Comparison of ENCODE assay signal across 12 cellular contexts in genomic region chr5:176413709-176414191, GRCh38. TPM values are rescaled to one million over a fixed set of nuclear protein-coding genes. Genes with fewer than 3 reads are reported as not detected.
A peak's percentile ranks its signal among the peaks of the same experiment; 100 is the strongest.
DNase-seq lines count a peak whose midpoint lies in the region; ATAC-seq, FAIRE-seq and TF ChIP-seq lines count a peak whose summit lies in the region.
"Had no signal": no experiment of that assay in that cellular context is flagged by ENCODE, and none has a peak within 500 bp of the region (broad histone marks: within the 10 kb centered on the region; RNA-seq: fewer than 3 reads in every experiment).

No MANE protein-coding gene starts in this region.

- H2BK20ac ChIP-seq in IMR-90 (ENCODE audit: low read depth, low read length) = no peak overlapping the region

- no peak for TF ChIP-seq RAD21 in IMR-90 (IDR thresholded peaks at IDR 0.05; ENCODE audit: low read length)

- POLR2A ChIA-PET in IMR-90 (lab: Charles Lee; ENCODE audit: unreplicated experiment) = no interaction called here

- 93% methylated on average over 5 of the region's 7 CpGs; no CpG with 5 or more reads in 1 of the 2 experiments for WGBS in IMR-90 (ENCODE audit: extremely low coverage in 2 of 2, insufficient read length in 1 of 2), 2 experiments

- H3K27me3 ChIP-seq in IMR-90 (ENCODE audit: control insufficient read depth, insufficient read depth, low read length) (no peaks in the 10 kb centered on the region), breast epithelium (no peaks in the 10 kb centered on the region), lower lobe of right lung (ENCODE audit: low read depth) (no peaks in the 10 kb centered on the region), subcutaneous abdominal adipose tissue (ENCODE audit: control insufficient read depth in 5 of 5, insufficient read depth in 4 of 5, low read length in 5 of 5) (no peaks in the 10 kb centered on the region)
- H3K27me3 ChIP-seq: ovary had no signal

- no peak overlapping the region for H2BK5ac ChIP-seq in IMR-90 (ENCODE audit: low read depth, low read length, poor library complexity, severe bottlenecking)

- H3K27ac ChIP-seq in IMR-90 (ENCODE audit: insufficient read depth, low read length) (no peak overlapping the region), breast epithelium (peak overlapping the region; percentile 55 to 96), lower lobe of right lung (peak overlapping the region; percentile 36), subcutaneous abdominal adipose tissue (ENCODE audit: low read depth, low read length) (no peak overlapping the region)

- no peak overlapping the region for H2BK120ac ChIP-seq in IMR-90 (ENCODE audit: low read depth, low read length)

- H4K91ac ChIP-seq in IMR-90 (ENCODE audit: insufficient read depth, low read depth, low read length) = no peak overlapping the region; the same call in 1 of the 2 replicates

- CTCF ChIA-PET in IMR-90 (lab: Yijun Ruan, JAX) = no interaction called here

- no peak overlapping the region for H3K14ac ChIP-seq in IMR-90 (replicated peaks; ENCODE audit: low read depth, low read length)

- H3K36me3 ChIP-seq in IMR-90 (ENCODE audit: control insufficient read depth, insufficient read depth, low read length) (peaks cover 6% of the 10 kb centered on the region), breast epithelium (no peaks in the 10 kb centered on the region), lower lobe of right lung (peaks cover 19% of the 10 kb centered on the region), subcutaneous abdominal adipose tissue (ENCODE audit: control insufficient read depth in 5 of 5, insufficient read depth in 5 of 5, low read length in 5 of 5) (peaks cover 0 to 8% (median 5%) of the 10 kb centered on the region in 5 donors)
- H3K36me3 ChIP-seq: ovary had no signal

- no peak overlapping the region for H4K8ac ChIP-seq in IMR-90 (ENCODE audit: low read depth in 2 of 2, low read length in 2 of 2)

- DNase-seq in IMR-90 (no peak), breast epithelium (ENCODE audit: low spot score in 2 of 2) (no peak), lower lobe of right lung (no peak), G401 (ENCODE audit: low spot score) (no peak), NK-92 (lab: John Stamatoyannopoulos, UW; ENCODE audit: unreplicated experiment) (no peak), D721Med (ENCODE audit: insufficient read length, low spot score) (no peak)
- DNase-seq: activated naive CD4-positive, alpha-beta T cell treated with anti-CD3 and anti-CD28 coated beads, Interleukin-2, amount 10 ng/mL, durations not matched to agents 7 days and 5 days; MV-4-11; ovary; stimulated activated CD4-positive, alpha-beta T cell treated with anti-CD3 and anti-CD28 coated beads, Interleukin-4, amount 100 ng/mL, for 24 hours had no signal

- no peak overlapping the region for H4K5ac ChIP-seq in IMR-90 (ENCODE audit: low read depth, low read length)

- no peak overlapping the region for H2AK5ac ChIP-seq in IMR-90 (ENCODE audit: low read depth, low read length)

- no peak overlapping the region for H3K4ac ChIP-seq in IMR-90 (ENCODE audit: low read depth, low read length)

- H4K20me1 ChIP-seq in IMR-90 (ENCODE audit: insufficient read depth, low read length) = peaks cover 45% of the 10 kb centered on the region

- H3K9ac ChIP-seq in IMR-90 (ENCODE audit: low read depth, low read length) (no peak overlapping the region; the same call in 1 of the 2 replicates), subcutaneous abdominal adipose tissue (ENCODE audit: low read length in 5 of 5) (peak overlapping the region in 3 of 5 donors; percentile 7 to 48 (median 44))

- H2AFZ ChIP-seq in IMR-90 (replicated peaks; ENCODE audit: low read length, poor library complexity) = peak overlapping the region; percentile 29

- no peak overlapping the region for H3K56ac ChIP-seq in IMR-90 (ENCODE audit: extremely low read depth, insufficient read depth, low read length)

- H2BK15ac ChIP-seq in IMR-90 (ENCODE audit: low read depth, low read length) = no peak overlapping the region

- H3K4me3 ChIP-seq in IMR-90 (ENCODE audit: insufficient read depth, low read depth, low read length) (no peak overlapping the region), breast epithelium (peak overlapping the region in 1 of 3 donors; percentile 22), lower lobe of right lung (no peak overlapping the region), subcutaneous abdominal adipose tissue (ENCODE audit: low read depth in 1 of 5, low read length in 5 of 5) (peak overlapping the region in 1 of 5 donors; percentile 9)
- H3K4me3 ChIP-seq: ovary had no signal

- no peak for FAIRE-seq in D721Med (lab: Jason Lieb, UNC)

- H3K4me2 ChIP-seq in IMR-90 (ENCODE audit: low read depth, low read length) = no peak overlapping the region

- H3K79me1 ChIP-seq in IMR-90 (ENCODE audit: low read depth in 1 of 2, low read length in 2 of 2) = peaks cover 27 to 59% of the 10 kb centered on the region in 2 experiments

- dilution Hi-C loops in IMR-90 (cut with HindIII; ENCODE audit: low sequenced_read_pairs, unreplicated experiment) = no loop called here

- no peak overlapping the region for H2AK9ac ChIP-seq in IMR-90 (replicated peaks; ENCODE audit: low read depth, low read length, poor library complexity)

- no TSS peak for BruUV-seq in IMR-90 (replicated peaks; lab: Mats Ljungman, UMichigan)

- no peak overlapping the region for H3K18ac ChIP-seq in IMR-90 (ENCODE audit: low read depth, low read length)

- peaks cover 16% of the 10 kb centered on the region for H3K9me1 ChIP-seq in IMR-90 (ENCODE audit: insufficient read depth, low read length)

- H3K9me3 ChIP-seq in IMR-90 (ENCODE audit: control insufficient read depth, insufficient read depth, low read length) (no peaks in the 10 kb centered on the region), breast epithelium (no peaks in the 10 kb centered on the region), lower lobe of right lung (no peaks in the 10 kb centered on the region), subcutaneous abdominal adipose tissue (ENCODE audit: control insufficient read depth in 5 of 5, low read length in 5 of 5) (no peaks in the 10 kb centered on the region)
- H3K9me3 ChIP-seq: ovary had no signal

- intact Hi-C loops in IMR-90 (cut with micrococcal nuclease) = loop anchor here (10.0 kb wide), 1 partner anchor 231 kb away; the partner anchor contains the start of gene TSPAN17
- intact Hi-C loops in breast epithelium (cut with DNase I; ENCODE audit: low total_unique reads) = no loop called here
- intact Hi-C loops in lower lobe of right lung (cut with DNase I) = no loop called here

- ATAC-seq in IMR-90 (ENCODE audit: low read depth) (no peak), lower lobe of right lung (no peak), HG03571 (IDR thresholded peaks at IDR 0.05; ENCODE audit: unreplicated experiment) (no peak)

- no peak for TF ChIP-seq POLR2A in IMR-90 (IDR thresholded peaks at IDR 0.05; ENCODE audit: low read depth, low read length)
- no peak for TF ChIP-seq POLR2A in breast epithelium (IDR thresholded peaks at IDR 0.05)

- peak overlapping the region; percentile 53; the same call in 1 of the 2 replicates for H3K23ac ChIP-seq in IMR-90 (ENCODE audit: low read depth, low read length)

- H3K4me1 ChIP-seq in IMR-90 (ENCODE audit: control insufficient read depth, insufficient read depth, low read length) = peaks cover 11% of the 10 kb centered on the region
- peaks cover 0 to 11% of the 10 kb centered on the region in 2 donors for H3K4me1 ChIP-seq in breast epithelium
- H3K4me1 ChIP-seq in lower lobe of right lung = peaks cover 55% of the 10 kb centered on the region
- H3K4me1 ChIP-seq in subcutaneous abdominal adipose tissue (ENCODE audit: control insufficient read depth in 5 of 5, insufficient read depth in 5 of 5, low read length in 5 of 5) = peaks cover 8 to 49% (median 42%) of the 10 kb centered on the region in 5 donors

- no peak for TF ChIP-seq CTCF in IMR-90 (conservative IDR thresholded peaks at IDR 0.05; ENCODE audit: low read depth, low read length)
- no peak for TF ChIP-seq CTCF in breast epithelium (IDR thresholded peaks at IDR 0.05)
- TF ChIP-seq CTCF in lower lobe of right lung (IDR thresholded peaks at IDR 0.05) = no peak
- TF ChIP-seq CTCF in D721Med (IDR thresholded peaks at IDR 0.05; ENCODE audit: insufficient read depth, missing control alignments) = no peak

- in situ Hi-C loops in IMR-90 (cut with MboI; ENCODE audit: low sequenced_read_pairs) (no loop called here), G401 (cut with HindIII; ENCODE audit: low sequenced_read_pairs) (no loop called here)

RNA-seq across cellular contexts. Expression of gene CLTB, which starts 2.6 kb away (rescaled TPM):
- total RNA-seq in IMR-90 (2012; rRNA removed) (87.6 and 122 TPM in 2 replicates), breast epithelium (100 to 1,000 TPM in 2 of 3 donors, 10 to 100 TPM in 1; 91.0 to 122 (median 121) TPM), lower lobe of right lung (75.8 TPM)
- 99.9 and 133 TPM in 2 replicates for polyA plus RNA-seq in IMR-90 (2012; rRNA removed)
- polyA plus RNA-seq in IMR-90 (2012; cell fraction: cytosol; rRNA removed) = 126 and 155 TPM in 2 replicates
- 82.7 and 83.9 TPM in 2 replicates for polyA plus RNA-seq in IMR-90 (2012; cell fraction: nucleus; rRNA removed; ENCODE audit: low replicate concordance)
- total RNA-seq in G401 (2014; rRNA removed; shearing (Covaris generic)) = 163 and 179 TPM in 2 replicates

RNA-seq across cellular contexts. Expression of gene HIGD2A, which starts 25.2 kb away (rescaled TPM):
- total RNA-seq in IMR-90 (2012; rRNA removed) = 33.3 and 35.0 TPM in 2 replicates
- 131 and 146 TPM in 2 replicates for polyA plus RNA-seq in IMR-90 (2012; rRNA removed)
- 161 and 196 TPM in 2 replicates for polyA plus RNA-seq in IMR-90 (2012; cell fraction: cytosol; rRNA removed)
- polyA plus RNA-seq in IMR-90 (2012; cell fraction: nucleus; rRNA removed; ENCODE audit: low replicate concordance) = 35.5 and 41.7 TPM in 2 replicates
- total RNA-seq in breast epithelium = 100 to 1,000 TPM in 1 of 3 donors, 10 to 100 TPM in 2; 68.5 to 134 (median 80.2) TPM
- 102 TPM for total RNA-seq in lower lobe of right lung
- total RNA-seq in G401 (2014; rRNA removed; shearing (Covaris generic)) = 119 and 175 TPM in 2 replicates

RNA-seq across cellular contexts. Expression of gene NOP16, which starts 25.4 kb away (rescaled TPM):
- 28.0 and 33.3 TPM in 2 replicates for total RNA-seq in IMR-90 (2012; rRNA removed)
- polyA plus RNA-seq in IMR-90 (2012; rRNA removed) = 60.4 and 61.3 TPM in 2 replicates
- polyA plus RNA-seq in IMR-90 (2012; cell fraction: cytosol; rRNA removed) = 40.4 and 78.7 TPM in 2 replicates
- polyA plus RNA-seq in IMR-90 (2012; cell fraction: nucleus; rRNA removed; ENCODE audit: low replicate concordance) = 71.5 and 77.8 TPM in 2 replicates
- 10 to 100 TPM in 2 of 3 donors, 1 to 10 TPM in 1; 8.5 to 13.8 (median 12.4) TPM for total RNA-seq in breast epithelium
- 11.8 TPM for total RNA-seq in lower lobe of right lung
- 44.4 and 47.9 TPM in 2 replicates for total RNA-seq in G401 (2014; rRNA removed; shearing (Covaris generic))

RNA-seq across cellular contexts. Expression of gene FAF2, which starts 34.4 kb away (rescaled TPM):
- 47.0 and 50.3 TPM in 2 replicates for total RNA-seq in IMR-90 (2012; rRNA removed)
- 31.3 and 32.9 TPM in 2 replicates for polyA plus RNA-seq in IMR-90 (2012; rRNA removed)
- 10.3 and 16.1 TPM in 2 replicates for polyA plus RNA-seq in IMR-90 (2012; cell fraction: cytosol; rRNA removed)
- 9.4 and 41.3 TPM in 2 replicates for polyA plus RNA-seq in IMR-90 (2012; cell fraction: nucleus; rRNA removed; ENCODE audit: low replicate concordance)
- 10 to 100 TPM; 26.9 to 38.2 (median 28.5) TPM for total RNA-seq in breast epithelium
- total RNA-seq in lower lobe of right lung = 31.8 TPM
- total RNA-seq in G401 (2014; rRNA removed; shearing (Covaris generic)) = 24.9 and 29.4 TPM in 2 replicates

RNA-seq across cellular contexts. Expression of gene ARL10, which starts 48.5 kb away (rescaled TPM):
- 3.6 and 4.4 TPM in 2 replicates for total RNA-seq in IMR-90 (2012; rRNA removed)
- 5.0 and 6.0 TPM in 2 replicates for polyA plus RNA-seq in IMR-90 (2012; rRNA removed)
- polyA plus RNA-seq in IMR-90 (2012; cell fraction: cytosol; rRNA removed) = 1.3 and 1.5 TPM in 2 replicates
- polyA plus RNA-seq in IMR-90 (2012; cell fraction: nucleus; rRNA removed; ENCODE audit: low replicate concordance) = 17.8 and 20.2 TPM in 2 replicates
- 10 to 100 TPM in 1 of 3 donors, 1 to 10 TPM in 2; 5.6 to 17.7 (median 6.6) TPM for total RNA-seq in breast epithelium
- 5.4 TPM for total RNA-seq in lower lobe of right lung
- total RNA-seq in G401 (2014; rRNA removed; shearing (Covaris generic)) = 0.03 TPM in 1 of 2 replicates, not detected in the other

Comparison
In these comparisons a context has a peak if more than half of its experiments do, and no peak if none do; other contexts are left out.
1. H3K27ac ChIP-seq: peak in breast epithelium (2 of 2) and lower lobe of right lung (single experiment); none in IMR-90 (single experiment) and subcutaneous abdominal adipose tissue (single experiment).